14 cellular contexts compared by ENCODE assay signal in genomic region chr22:24845036-24845918, GRCh38. TPM values are rescaled to one million over a fixed set of nuclear protein-coding genes. Genes with fewer than 3 reads are reported as not detected.
DNase-seq lines count a peak whose midpoint lies in the region; ATAC-seq and TF ChIP-seq lines count a peak whose summit lies in the region.
"Had no signal": no experiment of that assay in that cellular context is flagged by ENCODE, and none has a peak within 500 bp of the region (broad histone marks: within the 10 kb centered on the region; RNA-seq: fewer than 3 reads in every experiment).

No MANE protein-coding gene starts in this region.

- in situ Hi-C loops in KBM-7 (cut with MboI; ENCODE audit: low pct_unique_long_range_greater_than_20kb, low sequenced_read_pairs) = no loop called here

- CTCF ChIA-PET in naive thymus-derived CD4-positive, alpha-beta T cell (lab: Charles Lee) = interaction anchor here (0.7 kb wide), 1 partner anchor 60 kb away, joined by 3 read pairs; no protein-coding TSS in a partner anchor

- intact Hi-C loops in CD14-positive monocyte (cut with micrococcal nuclease) = loop anchor here in 1 of 2 donors (5.0 kb wide), 1 partner anchor 73 kb away; the partner anchor contains the start of gene PIWIL3
- intact Hi-C loops in naive thymus-derived CD4-positive, alpha-beta T cell (cut with micrococcal nuclease) = no loop called here

- DNase-seq in CD14-positive monocyte (ENCODE audit: low spot score) (peak; percentile 57), KBM-7 (peak; percentile 46), amniotic epithelial cell (ENCODE audit: low read depth) (peak; percentile 9), NCI-H1092 (lab: John Stamatoyannopoulos, UW) (no peak), endodermal cell (no peak), T-helper 17 cell (no peak)
- no peak for DNase-seq in naive thymus-derived CD4-positive, alpha-beta T cell
- DNase-seq: activated T-cell treated with anti-CD3 and anti-CD28 coated beads, Interleukin-2, amount 50 U/mL, for 48 hours; CD4-positive, alpha-beta memory T cell; kidney glomerular epithelial cell; NCI-H2107 had no signal

- POLR2A ChIA-PET in naive thymus-derived CD4-positive, alpha-beta T cell (lab: Charles Lee) = no interaction called here

- H3K4me1 ChIP-seq in naive thymus-derived CD4-positive, alpha-beta T cell (ENCODE audit: control insufficient read depth in 2 of 2, insufficient read depth in 2 of 2, low read length in 2 of 2) = peaks cover 0 to 12% of the 10 kb centered on the region in 2 donors
- no peaks in the 10 kb centered on the region for H3K4me1 ChIP-seq in endodermal cell (ENCODE audit: control insufficient read depth, insufficient read depth, low read length)
- H3K4me1 ChIP-seq: breast epithelium had no signal

- TF ChIP-seq CTCF in CD14-positive monocyte (IDR thresholded peaks at IDR 0.05) = no peak
- TF ChIP-seq CTCF in endodermal cell (conservative IDR thresholded peaks at IDR 0.05) = no peak

- H3K27me3 ChIP-seq in naive thymus-derived CD4-positive, alpha-beta T cell (ENCODE audit: control insufficient read depth in 2 of 2, insufficient read depth in 2 of 2, low read length in 2 of 2) = no peaks in the 10 kb centered on the region
- no peaks in the 10 kb centered on the region for H3K27me3 ChIP-seq in endodermal cell (ENCODE audit: control insufficient read depth, insufficient read depth, low read length, poor library complexity, severe bottlenecking)
- H3K27me3 ChIP-seq: breast epithelium had no signal

- H3K27ac Mint-ChIP-seq in CD14-positive monocyte (no peak overlapping the region), endodermal cell (no peak overlapping the region), T-helper 17 cell (no peak overlapping the region)
- no peak overlapping the region for H3K27ac Mint-ChIP-seq in naive thymus-derived CD4-positive, alpha-beta T cell

- no peak overlapping the region for H3K9ac ChIP-seq in endodermal cell (ENCODE audit: extremely low read depth, low read length, poor library complexity, severe bottlenecking)

- no peaks in the 10 kb centered on the region for H3K9me3 ChIP-seq in naive thymus-derived CD4-positive, alpha-beta T cell (ENCODE audit: control insufficient read depth in 2 of 3, low read length in 3 of 3)
- no peaks in the 10 kb centered on the region for H3K9me3 ChIP-seq in endodermal cell (ENCODE audit: control insufficient read depth, low read length)
- H3K9me3 ChIP-seq in T-helper 17 cell (ENCODE audit: control insufficient read depth, low read length, poor library complexity, severe bottlenecking) = no peaks in the 10 kb centered on the region
- H3K9me3 ChIP-seq: breast epithelium had no signal

- peaks cover 0 to 2% (median 0%) of the 10 kb centered on the region in 3 donors for H3K27me3 Mint-ChIP-seq in CD14-positive monocyte (ENCODE audit: low read depth in 3 of 3)
- H3K27me3 Mint-ChIP-seq in naive thymus-derived CD4-positive, alpha-beta T cell = peaks cover 0 to 4% (median 0%) of the 10 kb centered on the region in 5 donors
- no peaks in the 10 kb centered on the region for H3K27me3 Mint-ChIP-seq in endodermal cell (ENCODE audit: insufficient read depth)
- H3K27me3 Mint-ChIP-seq in T-helper 17 cell = no peaks in the 10 kb centered on the region
- H3K27me3 Mint-ChIP-seq: CD4-positive, alpha-beta memory T cell had no signal

- peaks cover 0 to 2% (median 0%) of the 10 kb centered on the region in 7 donors for H3K9me3 Mint-ChIP-seq in CD14-positive monocyte
- H3K9me3 Mint-ChIP-seq in naive thymus-derived CD4-positive, alpha-beta T cell = no peaks in the 10 kb centered on the region
- no peaks in the 10 kb centered on the region for H3K9me3 Mint-ChIP-seq in endodermal cell
- H3K9me3 Mint-ChIP-seq: CD4-positive, alpha-beta memory T cell had no signal

- 77 to 78% methylated on average over 9 to 13 of the region's 13 CpGs for WGBS in endodermal cell (ENCODE audit: insufficient coverage in 1 of 2, insufficient read length in 1 of 2), 2 experiments

- H3K4me1 Mint-ChIP-seq in CD14-positive monocyte = peaks cover 2% of the 10 kb centered on the region
- peaks cover 0 to 12% (median 4%) of the 10 kb centered on the region in 7 donors for H3K4me1 Mint-ChIP-seq in naive thymus-derived CD4-positive, alpha-beta T cell
- H3K4me1 Mint-ChIP-seq in endodermal cell = no peaks in the 10 kb centered on the region
- H3K4me1 Mint-ChIP-seq in T-helper 17 cell = peaks cover 8% of the 10 kb centered on the region

- H3K4me3 Mint-ChIP-seq in CD14-positive monocyte (no peak overlapping the region), endodermal cell (no peak overlapping the region), T-helper 17 cell (no peak overlapping the region)
- peak overlapping the region in 1 of 10 donors; percentile 43 for H3K4me3 Mint-ChIP-seq in naive thymus-derived CD4-positive, alpha-beta T cell

- no peak overlapping the region for H3K27ac ChIP-seq in naive thymus-derived CD4-positive, alpha-beta T cell (ENCODE audit: low read depth, low read length)
- H3K27ac ChIP-seq in endodermal cell (ENCODE audit: low read depth, low read length) = no peak overlapping the region
- H3K27ac ChIP-seq: breast epithelium, VCaP had no signal

- H3K36me3 Mint-ChIP-seq in CD14-positive monocyte (no peaks in the 10 kb centered on the region), endodermal cell (ENCODE audit: low read depth) (no peaks in the 10 kb centered on the region), T-helper 17 cell (ENCODE audit: low read depth) (peaks cover 4% of the 10 kb centered on the region)
- H3K36me3 Mint-ChIP-seq in naive thymus-derived CD4-positive, alpha-beta T cell = peaks cover 0 to 7% (median 0%) of the 10 kb centered on the region in 5 donors
- H3K36me3 Mint-ChIP-seq: CD4-positive, alpha-beta memory T cell had no signal

- ATAC-seq in naive thymus-derived CD4-positive, alpha-beta T cell = peak; percentile 61
- ATAC-seq in GM18867 (IDR thresholded peaks at IDR 0.05; ENCODE audit: unreplicated experiment) = no peak
- ATAC-seq in T-helper 17 cell = no peak

- H3K36me3 ChIP-seq in naive thymus-derived CD4-positive, alpha-beta T cell (ENCODE audit: control insufficient read depth in 2 of 3, insufficient read depth in 3 of 3, low read length in 3 of 3) = no peaks in the 10 kb centered on the region
- H3K36me3 ChIP-seq in endodermal cell (ENCODE audit: control insufficient read depth, insufficient read depth, low read length) = no peaks in the 10 kb centered on the region
- H3K36me3 ChIP-seq: breast epithelium had no signal

- H3K4me3 ChIP-seq in naive thymus-derived CD4-positive, alpha-beta T cell (ENCODE audit: low read length) = no peak overlapping the region
- H3K4me3 ChIP-seq in endodermal cell (ENCODE audit: low read length) = no peak overlapping the region
- H3K4me3 ChIP-seq: breast epithelium had no signal

RNA-seq across cellular contexts. Expression of gene SGSM1, which starts 39.3 kb away (rescaled TPM):
- polyA plus RNA-seq in CD14-positive monocyte = not detected
- 1 to 10 TPM in 4 of 5 experiments, under 1 TPM in 1; 0.29 to 3.3 (median 2.9) TPM for total RNA-seq in naive thymus-derived CD4-positive, alpha-beta T cell
- polyA plus RNA-seq in naive thymus-derived CD4-positive, alpha-beta T cell = under 1 TPM; 0.43 to 0.52 TPM
- total RNA-seq in endodermal cell (1 to 10 TPM; 1.6 to 3.0 TPM), T-helper 17 cell (1 to 10 TPM in 1 of 2 donors, under 1 TPM in 1; 0.70 to 3.0 TPM)
- polyA plus RNA-seq in endodermal cell (2013, experiment 1 of 2) = 1.2 TPM
- 0.95 TPM for polyA plus RNA-seq in endodermal cell (2013, experiment 2 of 2)

Comparison
In these comparisons a context has a peak if more than half of its experiments do, and no peak if none do; other contexts are left out.
1. DNase-seq: peak in CD14-positive monocyte (single experiment), KBM-7 (single experiment) and amniotic epithelial cell (single experiment); none in naive thymus-derived CD4-positive, alpha-beta T cell (0 of 9), NCI-H1092 (single experiment), endodermal cell (single experiment) and T-helper 17 cell (0 of 3).